Comparison of ENCODE assay signal across 1 cellular context in genomic region chr1:99877568-99877967, GRCh38.
A peak's percentile ranks its signal among the peaks of the same experiment; 100 is the strongest.
TF ChIP-seq lines count a peak whose summit lies in the region.

No MANE protein-coding gene starts in this region.

TF ChIP-seq in K562, 482 proteins besides CTCF, POLR2A, EP300 and RAD21 (continued from another document and continues in another):
- TF ChIP-seq ZBTB11 (CRISPR knock-in tag; IDR thresholded peaks at IDR 0.05) (no peak), CBFA2T3 (IDR thresholded peaks at IDR 0.05) (peak; percentile 52), ZNF263 (CRISPR knock-in tag; IDR thresholded peaks at IDR 0.05; ENCODE audit: borderline replicate concordance) (no peak), MIER1 (IDR thresholded peaks at IDR 0.05; ENCODE audit: low read depth) (no peak), CREBBP (IDR thresholded peaks at IDR 0.05; ENCODE audit: low read depth, low read length) (no peak), ILK (tag; IDR thresholded peaks at IDR 0.05; ENCODE audit: borderline replicate concordance, low read depth) (no peak), MEIS2 (IDR thresholded peaks at IDR 0.05; ENCODE audit: partially characterized antibody) (peak; percentile 82), RFX5 (IDR thresholded peaks at IDR 0.05; ENCODE audit: low read depth, low read length) (no peak), ZNF41 (CRISPR knock-in tag; conservative IDR thresholded peaks at IDR 0.05) (no peak), RBM34 (IDR thresholded peaks at IDR 0.05; ENCODE audit: borderline replicate concordance, insufficient read depth, low read length) (no peak), CXXC5 (CRISPR knock-in tag; IDR thresholded peaks at IDR 0.05) (peak; percentile 40; the same call in 1 of the 2 replicates), STAT5A (IDR thresholded peaks at IDR 0.05; ENCODE audit: borderline replicate concordance, low read length) (0 out of 2 replicates have a peak, but pooled peaks have one; percentile 29), NCOA1 (IDR thresholded peaks at IDR 0.05; ENCODE audit: low read depth) (no peak), RBM14 (IDR thresholded peaks at IDR 0.05; ENCODE audit: borderline replicate concordance, insufficient read depth, low read depth, low read length) (no peak), FOXP1 (CRISPR knock-in tag; IDR thresholded peaks at IDR 0.05) (no peak), MCM3 (IDR thresholded peaks at IDR 0.05) (no peak), SOX6 (IDR thresholded peaks at IDR 0.05) (no peak), NFE2 (IDR thresholded peaks at IDR 0.05; ENCODE audit: low read depth) (no peak), ZC3H4 (CRISPR knock-in tag; IDR thresholded peaks at IDR 0.05; ENCODE audit: borderline replicate concordance) (no peak), MEF2A (IDR thresholded peaks at IDR 0.05; ENCODE audit: control insufficient read depth, low read depth, low read length) (peak; percentile 49; the same call in 1 of the 2 replicates), CREB1 (IDR thresholded peaks at IDR 0.05) (no peak), CREB1 (CRISPR knock-in tag; IDR thresholded peaks at IDR 0.05) (no peak), PYGO2 (tag; IDR thresholded peaks at IDR 0.05) (no peak), ARID1B (IDR thresholded peaks at IDR 0.05) (peak; percentile 73), ZNF436 (CRISPR knock-in tag; IDR thresholded peaks at IDR 0.05) (no peak), E2F5 (CRISPR knock-in tag; IDR thresholded peaks at IDR 0.05) (no peak), ILF3 (IDR thresholded peaks at IDR 0.05; ENCODE audit: borderline replicate concordance) (no peak), HLTF (IDR thresholded peaks at IDR 0.05) (no peak), HDAC3 (IDR thresholded peaks at IDR 0.05; ENCODE audit: borderline replicate concordance, partially characterized antibody) (no peak), ZNF507 (tag; conservative IDR thresholded peaks at IDR 0.05) (no peak), SMARCA4 (IDR thresholded peaks at IDR 0.05) (peak; percentile 64), ADNP (tag; IDR thresholded peaks at IDR 0.05) (no peak), PTBP1 (IDR thresholded peaks at IDR 0.05; ENCODE audit: low read depth, low read length) (no peak), ZNF395 (CRISPR knock-in tag; IDR thresholded peaks at IDR 0.05) (no peak), CREM (IDR thresholded peaks at IDR 0.05; ENCODE audit: low read depth) (no peak), ZNF121 (CRISPR knock-in tag; conservative IDR thresholded peaks at IDR 0.05) (no peak), TEAD4 (IDR thresholded peaks at IDR 0.05; ENCODE audit: low read length) (peak; percentile 51), TEAD4 (CRISPR knock-in tag; IDR thresholded peaks at IDR 0.05; ENCODE audit: borderline replicate concordance) (no peak), MECOM (CRISPR knock-in tag; IDR thresholded peaks at IDR 0.05) (no peak), HMG20B (CRISPR knock-in tag; IDR thresholded peaks at IDR 0.05) (no peak), FOXK2 (conservative IDR thresholded peaks at IDR 0.05 in 1 of 2, IDR thresholded peaks at IDR 0.05 in 1 of 2; ENCODE audit: low read depth in 2 of 2) (no peak), BRF2 (IDR thresholded peaks at IDR 0.05; ENCODE audit: borderline replicate concordance, insufficient read depth, insufficient read length) (no peak), POLR2B (IDR thresholded peaks at IDR 0.05; ENCODE audit: low read depth, partially characterized antibody) (no peak)
- TF ChIP-seq, protein P1, sequence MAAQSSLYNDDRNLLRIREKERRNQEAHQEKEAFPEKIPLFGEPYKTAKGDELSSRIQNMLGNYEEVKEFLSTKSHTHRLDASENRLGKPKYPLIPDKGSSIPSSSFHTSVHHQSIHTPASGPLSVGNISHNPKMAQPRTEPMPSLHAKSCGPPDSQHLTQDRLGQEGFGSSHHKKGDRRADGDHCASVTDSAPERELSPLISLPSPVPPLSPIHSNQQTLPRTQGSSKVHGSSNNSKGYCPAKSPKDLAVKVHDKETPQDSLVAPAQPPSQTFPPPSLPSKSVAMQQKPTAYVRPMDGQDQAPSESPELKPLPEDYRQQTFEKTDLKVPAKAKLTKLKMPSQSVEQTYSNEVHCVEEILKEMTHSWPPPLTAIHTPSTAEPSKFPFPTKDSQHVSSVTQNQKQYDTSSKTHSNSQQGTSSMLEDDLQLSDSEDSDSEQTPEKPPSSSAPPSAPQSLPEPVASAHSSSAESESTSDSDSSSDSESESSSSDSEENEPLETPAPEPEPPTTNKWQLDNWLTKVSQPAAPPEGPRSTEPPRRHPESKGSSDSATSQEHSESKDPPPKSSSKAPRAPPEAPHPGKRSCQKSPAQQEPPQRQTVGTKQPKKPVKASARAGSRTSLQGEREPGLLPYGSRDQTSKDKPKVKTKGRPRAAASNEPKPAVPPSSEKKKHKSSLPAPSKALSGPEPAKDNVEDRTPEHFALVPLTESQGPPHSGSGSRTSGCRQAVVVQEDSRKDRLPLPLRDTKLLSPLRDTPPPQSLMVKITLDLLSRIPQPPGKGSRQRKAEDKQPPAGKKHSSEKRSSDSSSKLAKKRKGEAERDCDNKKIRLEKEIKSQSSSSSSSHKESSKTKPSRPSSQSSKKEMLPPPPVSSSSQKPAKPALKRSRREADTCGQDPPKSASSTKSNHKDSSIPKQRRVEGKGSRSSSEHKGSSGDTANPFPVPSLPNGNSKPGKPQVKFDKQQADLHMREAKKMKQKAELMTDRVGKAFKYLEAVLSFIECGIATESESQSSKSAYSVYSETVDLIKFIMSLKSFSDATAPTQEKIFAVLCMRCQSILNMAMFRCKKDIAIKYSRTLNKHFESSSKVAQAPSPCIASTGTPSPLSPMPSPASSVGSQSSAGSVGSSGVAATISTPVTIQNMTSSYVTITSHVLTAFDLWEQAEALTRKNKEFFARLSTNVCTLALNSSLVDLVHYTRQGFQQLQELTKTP (IDR thresholded peaks at IDR 0.05; ENCODE audit: low read depth in 1 of 2, partially characterized antibody in 2 of 2) = no peak
- TF ChIP-seq, protein P2, sequence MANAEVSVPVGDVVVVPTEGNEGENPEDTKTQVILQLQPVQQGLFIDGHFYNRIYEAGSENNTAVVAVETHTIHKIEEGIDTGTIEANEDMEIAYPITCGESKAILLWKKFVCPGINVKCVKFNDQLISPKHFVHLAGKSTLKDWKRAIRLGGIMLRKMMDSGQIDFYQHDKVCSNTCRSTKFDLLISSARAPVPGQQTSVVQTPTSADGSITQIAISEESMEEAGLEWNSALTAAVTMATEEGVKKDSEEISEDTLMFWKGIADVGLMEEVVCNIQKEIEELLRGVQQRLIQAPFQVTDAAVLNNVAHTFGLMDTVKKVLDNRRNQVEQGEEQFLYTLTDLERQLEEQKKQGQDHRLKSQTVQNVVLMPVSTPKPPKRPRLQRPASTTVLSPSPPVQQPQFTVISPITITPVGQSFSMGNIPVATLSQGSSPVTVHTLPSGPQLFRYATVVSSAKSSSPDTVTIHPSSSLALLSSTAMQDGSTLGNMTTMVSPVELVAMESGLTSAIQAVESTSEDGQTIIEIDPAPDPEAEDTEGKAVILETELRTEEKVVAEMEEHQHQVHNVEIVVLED (CRISPR knock-in tag; IDR thresholded peaks at IDR 0.05) = no peak
- TF ChIP-seq, protein P3, sequence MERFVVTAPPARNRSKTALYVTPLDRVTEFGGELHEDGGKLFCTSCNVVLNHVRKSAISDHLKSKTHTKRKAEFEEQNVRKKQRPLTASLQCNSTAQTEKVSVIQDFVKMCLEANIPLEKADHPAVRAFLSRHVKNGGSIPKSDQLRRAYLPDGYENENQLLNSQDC (CRISPR knock-in tag; IDR thresholded peaks at IDR 0.05) = no peak
- TF ChIP-seq, protein P4, sequence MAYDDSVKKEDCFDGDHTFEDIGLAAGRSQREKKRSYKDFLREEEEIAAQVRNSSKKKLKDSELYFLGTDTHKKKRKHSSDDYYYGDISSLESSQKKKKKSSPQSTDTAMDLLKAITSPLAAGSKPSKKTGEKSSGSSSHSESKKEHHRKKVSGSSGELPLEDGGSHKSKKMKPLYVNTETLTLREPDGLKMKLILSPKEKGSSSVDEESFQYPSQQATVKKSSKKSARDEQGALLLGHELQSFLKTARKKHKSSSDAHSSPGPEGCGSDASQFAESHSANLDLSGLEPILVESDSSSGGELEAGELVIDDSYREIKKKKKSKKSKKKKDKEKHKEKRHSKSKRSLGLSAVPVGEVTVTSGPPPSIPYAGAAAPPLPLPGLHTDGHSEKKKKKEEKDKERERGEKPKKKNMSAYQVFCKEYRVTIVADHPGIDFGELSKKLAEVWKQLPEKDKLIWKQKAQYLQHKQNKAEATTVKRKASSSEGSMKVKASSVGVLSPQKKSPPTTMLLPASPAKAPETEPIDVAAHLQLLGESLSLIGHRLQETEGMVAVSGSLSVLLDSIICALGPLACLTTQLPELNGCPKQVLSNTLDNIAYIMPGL (CRISPR knock-in tag; IDR thresholded peaks at IDR 0.05) = no peak
